8 cellular contexts compared by ENCODE assay signal in genomic region chr11:100632970-100633452, GRCh38. TPM values are rescaled to one million over a fixed set of nuclear protein-coding genes. Genes with fewer than 3 reads are reported as not detected.
DNase-seq lines count a peak whose midpoint lies in the region; ATAC-seq and TF ChIP-seq lines count a peak whose summit lies in the region.

No MANE protein-coding gene starts in this region.

- H3K4me1 ChIP-seq in cardiac muscle cell (ENCODE audit: low read depth) = no peaks in the 10 kb centered on the region
- H3K4me1 ChIP-seq in CD8-positive, alpha-beta memory T cell (ENCODE audit: insufficient read depth, low read length) = no peaks in the 10 kb centered on the region

- H3K27me3 ChIP-seq in cardiac muscle cell = no peaks in the 10 kb centered on the region
- no peaks in the 10 kb centered on the region for H3K27me3 ChIP-seq in CD8-positive, alpha-beta memory T cell (ENCODE audit: insufficient read depth, low read length, poor library complexity, severe bottlenecking)

- POLR2A ChIA-PET in CD8-positive, alpha-beta memory T cell (lab: Charles Lee) = no interaction called here

- CTCF ChIA-PET in CD8-positive, alpha-beta memory T cell (lab: Charles Lee) = no interaction called here

- peaks cover 0 to 20% (median 8%) of the 10 kb centered on the region in 5 donors for H3K9me3 Mint-ChIP-seq in CD8-positive, alpha-beta memory T cell

- H3K27ac ChIP-seq in cardiac muscle cell = no peak overlapping the region
- no peak overlapping the region for H3K27ac ChIP-seq in CD8-positive, alpha-beta memory T cell (ENCODE audit: low read depth, low read length)

- H3K27me3 Mint-ChIP-seq in CD8-positive, alpha-beta memory T cell = peaks cover 0 to 1% of the 10 kb centered on the region in 2 donors

- DNase-seq in G401 (ENCODE audit: low spot score) (peak; percentile 92), SK-N-DZ (ENCODE audit: low spot score) (peak; percentile 20), cardiac muscle cell (ENCODE audit: low read depth in 1 of 2, low spot score in 1 of 2) (peak; percentile 47 to 71), sciatic nerve (ENCODE audit: low spot score) (peak; percentile 83)
- no peak for DNase-seq in CD8-positive, alpha-beta memory T cell
- no peak for DNase-seq in stimulated activated CD4-positive, alpha-beta T cell treated with anti-CD3 and anti-CD28 coated beads, Interleukin-12 subunit alpha, Interleukin-12 subunit beta, amount 100 ng/mL, for 4 hours
- no peak for DNase-seq in activated CD4-positive, alpha-beta T cell treated with anti-CD3 and anti-CD28 coated beads, Interleukin-2, amount 50 U/mL, for 48 hours

- H3K36me3 Mint-ChIP-seq in CD8-positive, alpha-beta memory T cell = peaks cover 0 to 2% (median 0%) of the 10 kb centered on the region in 3 donors

- no peak overlapping the region for H3K4me3 ChIP-seq in cardiac muscle cell
- no peak overlapping the region for H3K4me3 ChIP-seq in CD8-positive, alpha-beta memory T cell (ENCODE audit: low read length)

- H3K27ac Mint-ChIP-seq in CD8-positive, alpha-beta memory T cell = no peak overlapping the region

- ATAC-seq in sciatic nerve (peak; percentile 89), GM21723 (IDR thresholded peaks at IDR 0.05; ENCODE audit: unreplicated experiment) (no peak)

- no peaks in the 10 kb centered on the region for H3K4me1 Mint-ChIP-seq in CD8-positive, alpha-beta memory T cell

- H3K9me3 ChIP-seq in cardiac muscle cell (ENCODE audit: low read depth) = no peaks in the 10 kb centered on the region
- peaks cover 3% of the 10 kb centered on the region for H3K9me3 ChIP-seq in CD8-positive, alpha-beta memory T cell (ENCODE audit: low read length)

- H3K4me3 Mint-ChIP-seq in CD8-positive, alpha-beta memory T cell = no peak overlapping the region

- in situ Hi-C loops in G401 (cut with HindIII; ENCODE audit: low sequenced_read_pairs) = no loop called here

- H3K36me3 ChIP-seq in cardiac muscle cell = no peaks in the 10 kb centered on the region
- H3K36me3 ChIP-seq in CD8-positive, alpha-beta memory T cell (ENCODE audit: insufficient read depth, low read length) = no peaks in the 10 kb centered on the region

- no peak for TF ChIP-seq CTCF in cardiac muscle cell (IDR thresholded peaks at IDR 0.05; ENCODE audit: low read depth, low read length)

- intact Hi-C loops in sciatic nerve (cut with DNase I) = no loop called here

RNA-seq across cellular contexts. Expression of gene ARHGAP42, which starts 54.1 kb away (rescaled TPM):
- total RNA-seq in G401 (2014; rRNA removed; shearing (Covaris generic)) = not detected in 2 replicates
- 4.6 and 4.9 TPM in 2 replicates for polyA plus RNA-seq in SK-N-DZ (2014; cell fraction: cytosol; rRNA removed)
- 2.9 and 6.6 TPM in 2 replicates for polyA plus RNA-seq in SK-N-DZ (2014; cell fraction: nucleus; rRNA removed)
- total RNA-seq in cardiac muscle cell = 90.9 and 135 TPM in 2 replicates
- 64.8 and 91.3 TPM in 2 replicates for polyA plus RNA-seq in cardiac muscle cell
- 120 TPM for total RNA-seq in sciatic nerve
- under 1 TPM; 0.09 to 0.18 TPM for total RNA-seq in CD8-positive, alpha-beta memory T cell
- polyA plus RNA-seq in CD8-positive, alpha-beta memory T cell = 0.07 TPM

Comparison
In these comparisons a context has a peak if more than half of its experiments do, and no peak if none do; other contexts are left out.
1. DNase-seq: peak in G401 (single experiment), SK-N-DZ (single experiment), cardiac muscle cell (2 of 2) and sciatic nerve (single experiment); none in CD8-positive, alpha-beta memory T cell (0 of 5), stimulated activated CD4-positive, alpha-beta T cell treated with anti-CD3 and anti-CD28 coated beads, Interleukin-12 subunit alpha, Interleukin-12 subunit beta, amount 100 ng/mL, for 4 hours (single experiment) and activated CD4-positive, alpha-beta T cell treated with anti-CD3 and anti-CD28 coated beads, Interleukin-2, amount 50 U/mL, for 48 hours (0 of 2).
2. RNA of gene ARHGAP42, which starts 54.1 kb away (total RNA-seq): 90.9 to 135 TPM in cardiac muscle cell and 120 TPM in sciatic nerve (single experiment); 0.09 to 0.18 TPM in CD8-positive, alpha-beta memory T cell and not detected in G401; every median in the first group is over 10 times any median in the second.